Comparison of ENCODE assay signal across 30 cellular contexts in genomic region chr13:30837227-30838159, GRCh38.
"Had no signal": no experiment of that assay in that cellular context is flagged by ENCODE, and none has a peak within 500 bp of the region (broad histone marks: within the 10 kb centered on the region; RNA-seq: fewer than 3 reads in every experiment).

No MANE protein-coding gene starts in this region.

- H3K27ac ChIP-seq: body of pancreas, gastroesophageal sphincter, lower lobe of right lung, parathyroid adenoma, psoas muscle, stomach, upper lobe of right lung had no signal

- H3K27ac Mint-ChIP-seq: activated B cell treated with CpG ODN at 0.5 μM for 24 hours; activated CD8-positive, alpha-beta memory T cell treated with anti-CD3 and anti-CD28 coated beads, Interleukin-2, amount 10 ng/mL, durations not matched to agents 7 days and 5 days; activated CD8-positive, alpha-beta T cell treated with anti-CD3 and anti-CD28 coated beads, Interleukin-2, amount 10 ng/mL, durations not matched to agents 7 days and 5 days; activated T-cell treated with anti-CD3 and anti-CD28 coated beads, Interleukin-2, amount 50 U/mL, for 72 hours; stimulated activated naive B cell treated with anti-CD40 and anti-IgM and Interleukin-4, amounts not matched to agents 10 μg/mL and 1 μg/mL and 100 μg/mL, for 72 hours; T-helper 1 cell treated with Interleukin-12 subunit alpha and Interleukin-12 subunit beta and Interleukin-4 antibody, amounts not matched to agents 30 μg/mL and 1 μg/mL, for 36 hours had no signal

- H3K36me3 Mint-ChIP-seq: activated CD8-positive, alpha-beta memory T cell treated with anti-CD3 and anti-CD28 coated beads, Interleukin-2, amount 10 ng/mL, durations not matched to agents 7 days and 5 days; activated naive CD4-positive, alpha-beta T cell treated with anti-CD3 and anti-CD28 coated beads, Interleukin-2, amount 50 U/mL, for 72 hours; naive B cell; stimulated activated naive B cell treated with anti-CD40 and anti-IgM and Interleukin-4, amounts not matched to agents 10 μg/mL and 1 μg/mL and 100 μg/mL, for 72 hours had no signal

- H3K4me3 ChIP-seq: body of pancreas, gastroesophageal sphincter, lower lobe of right lung, psoas muscle, stomach, thyroid gland, upper lobe of right lung had no signal

- H2AFZ ChIP-seq: parathyroid adenoma had no signal

- FAIRE-seq: colon had no signal

- H3K9ac ChIP-seq: parathyroid adenoma had no signal

- H3K27me3 ChIP-seq: body of pancreas, thyroid gland, upper lobe of right lung had no signal

- H3K9me3 Mint-ChIP-seq: activated B cell treated with CpG ODN at 0.5 μM for 24 hours; activated naive CD4-positive, alpha-beta T cell treated with anti-CD3 and anti-CD28 coated beads, Interleukin-2, amount 50 U/mL, for 72 hours; activated T-cell treated with anti-CD3 and anti-CD28 coated beads, Interleukin-2, amount 50 U/mL, for 72 hours; neural crest cell; stimulated activated naive B cell treated with anti-CD40 and anti-IgM and Interleukin-4, amounts not matched to agents 10 μg/mL and 1 μg/mL and 100 μg/mL, for 72 hours; T-helper 1 cell treated with Interleukin-12 subunit alpha and Interleukin-12 subunit beta and Interleukin-4 antibody, amounts not matched to agents 30 μg/mL and 1 μg/mL, for 36 hours had no signal

- H3K9me3 ChIP-seq: body of pancreas, gastroesophageal sphincter, lower lobe of right lung, psoas muscle, stomach, thyroid gland, upper lobe of right lung had no signal

- H3K4me3 Mint-ChIP-seq: activated B cell treated with CpG ODN at 0.5 μM for 24 hours; activated CD8-positive, alpha-beta memory T cell treated with anti-CD3 and anti-CD28 coated beads, Interleukin-2, amount 10 ng/mL, durations not matched to agents 7 days and 5 days; activated CD8-positive, alpha-beta T cell treated with anti-CD3 and anti-CD28 coated beads, Interleukin-2, amount 10 ng/mL, durations not matched to agents 7 days and 5 days; activated T-cell treated with anti-CD3 and anti-CD28 coated beads, Interleukin-2, amount 50 U/mL, for 72 hours; neural crest cell; stimulated activated naive B cell treated with anti-CD40 and anti-IgM and Interleukin-4, amounts not matched to agents 10 μg/mL and 1 μg/mL and 100 μg/mL, for 72 hours; T-helper 1 cell treated with Interleukin-12 subunit alpha and Interleukin-12 subunit beta and Interleukin-4 antibody, amounts not matched to agents 30 μg/mL and 1 μg/mL, for 36 hours had no signal

- H3K79me2 ChIP-seq: parathyroid adenoma had no signal

- H3K36me3 ChIP-seq: gastroesophageal sphincter, lower lobe of right lung, stomach, thyroid gland, upper lobe of right lung had no signal

- H3K4me1 ChIP-seq: gastroesophageal sphincter, lower lobe of right lung, parathyroid adenoma, psoas muscle, upper lobe of right lung had no signal

- H3K4me1 Mint-ChIP-seq: activated B cell treated with CpG ODN at 0.5 μM for 24 hours had no signal

- DNase-seq: activated B cell treated with CpG ODN at 0.5 μM for 24 hours; activated CD4-positive, alpha-beta T cell treated with anti-CD3 and anti-CD28 coated beads, Interleukin-2, amount 50 U/mL, for 1 hour; activated CD8-positive, alpha-beta memory T cell treated with anti-CD3 and anti-CD28 coated beads, Interleukin-2, amount 10 ng/mL, durations not matched to agents 7 days and 5 days; activated CD8-positive, alpha-beta T cell treated with anti-CD3 and anti-CD28 coated beads, Interleukin-2, amount 10 ng/mL, durations not matched to agents 7 days and 5 days; activated naive CD4-positive, alpha-beta T cell; activated T-cell treated with anti-CD3 and anti-CD28 coated beads, Interleukin-2, amount 50 U/mL, for 72 hours; aorta; body of pancreas; effector CD8-positive, alpha-beta T cell; head of caudate nucleus; hypothalamus; kidney glomerular epithelial cell; lower lobe of right lung; naive B cell; occipital lobe; psoas muscle; stimulated activated CD4-positive, alpha-beta T cell treated with anti-CD3 and anti-CD28 coated beads, Interleukin-15, amount 100 ng/mL, for 24 hours; stimulated activated CD4-positive, alpha-beta T cell treated with anti-CD3 and anti-CD28 coated beads, Interleukin-2, amount 100 ng/mL, for 24 hours; stimulated activated naive B cell treated with anti-CD40 and anti-IgM and Interleukin-4, amounts not matched to agents 10 μg/mL and 1 μg/mL and 100 μg/mL, for 72 hours; stomach; SW 1271; thyroid gland; upper lobe of right lung had no signal

- ATAC-seq: activated CD8-positive, alpha-beta memory T cell treated with anti-CD3 and anti-CD28 coated beads, Interleukin-2, amount 10 ng/mL, durations not matched to agents 7 days and 5 days; activated CD8-positive, alpha-beta T cell treated with anti-CD3 and anti-CD28 coated beads, Interleukin-2, amount 10 ng/mL, durations not matched to agents 7 days and 5 days; activated naive CD4-positive, alpha-beta T cell treated with anti-CD3 and anti-CD28 coated beads, Interleukin-2, amount 50 U/mL, for 72 hours; activated T-cell treated with anti-CD3 and anti-CD28 coated beads, Interleukin-2, amount 50 U/mL, for 72 hours; body of pancreas; gastroesophageal sphincter; left lobe of liver; lower lobe of right lung; psoas muscle; stimulated activated naive B cell treated with anti-CD40 and anti-IgM and Interleukin-4, amounts not matched to agents 10 μg/mL and 1 μg/mL and 100 μg/mL, for 72 hours; upper lobe of right lung had no signal
